Comparison of ENCODE assay signal across 23 cellular contexts in the genomic region with DNA sequence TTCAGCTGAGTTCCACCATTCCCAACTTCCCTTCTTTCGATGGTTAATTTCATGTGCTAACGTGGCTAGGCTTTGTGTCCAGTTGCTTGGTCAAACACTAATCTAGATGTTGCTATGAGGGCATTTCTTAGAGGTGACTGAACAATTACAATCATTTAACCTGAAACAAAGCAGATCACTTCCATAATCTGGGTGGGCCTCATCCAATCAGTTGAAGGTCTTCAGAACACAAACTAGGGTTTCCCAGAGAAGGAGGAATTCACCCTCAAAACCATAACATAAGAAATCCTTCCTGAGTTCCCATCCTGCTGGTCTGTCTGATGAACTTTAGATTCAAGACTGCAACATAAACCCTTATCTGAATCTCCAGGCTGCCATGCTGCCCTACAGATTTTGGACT.
A peak's percentile ranks its signal among the peaks of the same experiment; 100 is the strongest.
DNase-seq lines count a peak whose midpoint lies in the region; ATAC-seq, FAIRE-seq and TF ChIP-seq lines count a peak whose summit lies in the region.
"Had no signal": no experiment of that assay in that cellular context is flagged by ENCODE, and none has a peak within 500 bp of the region (broad histone marks: within the 10 kb centered on the region; RNA-seq: fewer than 3 reads in every experiment).

No MANE protein-coding gene starts in this region.

- no peak for TF ChIP-seq EP300 in K562 (IDR thresholded peaks at IDR 0.05; ENCODE audit: low read length)

- no peak for TF ChIP-seq CTCF in H9 (conservative IDR thresholded peaks at IDR 0.05)
- no peak for TF ChIP-seq CTCF in K562 (IDR thresholded peaks at IDR 0.05 in 2 of 3, conservative IDR thresholded peaks at IDR 0.05 in 1 of 3; ENCODE audit: insufficient read depth in 2 of 3, low read depth in 1 of 3, low read length in 3 of 3)

- H3K79me2 ChIP-seq in H9 (ENCODE audit: insufficient read depth, low read length) (no peaks in the 10 kb centered on the region), K562 (ENCODE audit: control insufficient read depth, insufficient read depth, low read length) (no peaks in the 10 kb centered on the region)

- no peaks in the 10 kb centered on the region for H3K27me3 Mint-ChIP-seq in H9 (ENCODE audit: low read depth)
- H3K27me3 Mint-ChIP-seq: B cell; CD4-positive, alpha-beta T cell had no signal

- H2BK5ac ChIP-seq in H9 (ENCODE audit: insufficient read length, low read length) = no peak overlapping the region

- no peak overlapping the region for H3K4me3 Mint-ChIP-seq in H9
- H3K4me3 Mint-ChIP-seq: B cell; CD4-positive, alpha-beta T cell; CD8-positive, alpha-beta T cell had no signal

- H3K9ac ChIP-seq in H9 (ENCODE audit: extremely low read depth, insufficient read length, low read length) = no peak overlapping the region
- no peak overlapping the region for H3K9ac ChIP-seq in K562 (ENCODE audit: insufficient read depth in 1 of 2, low read depth in 2 of 2, low read length in 2 of 2)
- H3K9ac ChIP-seq: BLaER1 treated with 17β-estradiol and CSF1 and Interleukin-3, amounts not matched to agents 10 nM and 100 nM had no signal

- intact Hi-C loops in K562 (cut with micrococcal nuclease) = no loop called here

- H3K27ac ChIP-seq in H9 (ENCODE audit: insufficient read length, low read depth, low read length) (no peak overlapping the region), K562 (ENCODE audit: extremely low read depth, low read depth, low read length) (no peak overlapping the region)
- H3K27ac ChIP-seq: 22Rv1; A549; BLaER1 treated with 17β-estradiol and CSF1 and Interleukin-3, amounts not matched to agents 10 nM and 100 nM; C4-2B had no signal

- H4K91ac ChIP-seq in H9 (ENCODE audit: insufficient read length, low read depth, low read length) = no peak overlapping the region

- no peak for TF ChIP-seq RAD21 in K562 (CRISPR knock-in tag; conservative IDR thresholded peaks at IDR 0.05 in 1 of 2, IDR thresholded peaks at IDR 0.05 in 1 of 2)

- H2BK120ac ChIP-seq in H9 (ENCODE audit: low read depth, low read length, poor library complexity, severe bottlenecking) = no peak overlapping the region

- H3K27me3 ChIP-seq in H9 (ENCODE audit: insufficient read depth, low read length) (no peaks in the 10 kb centered on the region), K562 (ENCODE audit: control insufficient read depth in 2 of 2, insufficient read depth in 2 of 2, low read length in 2 of 2) (no peaks in the 10 kb centered on the region)
- H3K27me3 ChIP-seq: BLaER1 treated with 17β-estradiol and CSF1 and Interleukin-3, amounts not matched to agents 10 nM and 100 nM had no signal

- H2AFZ ChIP-seq in H9 (ENCODE audit: low read length) (no peak overlapping the region), K562 (ENCODE audit: low read depth, low read length) (no peak overlapping the region)

- no peak overlapping the region for H3K23ac ChIP-seq in H9 (ENCODE audit: insufficient read length, low read depth, low read length)

- no peak overlapping the region for H3K4me3 ChIP-seq in K562
- H3K4me3 ChIP-seq: A549; BLaER1 treated with 17β-estradiol and CSF1 and Interleukin-3, amounts not matched to agents 10 nM and 100 nM; GM12878 had no signal

- no peak overlapping the region for H4K5ac ChIP-seq in H9 (ENCODE audit: insufficient read length, low read depth, low read length)

- peak overlapping the region; percentile 65; the same call in 1 of the 2 replicates for H2BK15ac ChIP-seq in H9 (ENCODE audit: low read depth, low read length)

- H3T11ph ChIP-seq in H9 (ENCODE audit: low read length) = no peak overlapping the region

- ATAC-seq in K562 = no peak
- ATAC-seq: A549; CD8-positive, alpha-beta T cell; GM12878 had no signal

- H3K9me3 Mint-ChIP-seq in H9 = no peaks in the 10 kb centered on the region

- H3K4ac ChIP-seq in H9 (ENCODE audit: low read depth, low read length) = no peak overlapping the region

- H2BK12ac ChIP-seq in H9 (ENCODE audit: insufficient read length, low read depth, low read length) = no peak overlapping the region

- FAIRE-seq in K562 (lab: Jason Lieb, UNC) (no peak), urothelium cell line (lab: Jason Lieb, UNC) (peak; percentile 20)
- FAIRE-seq: A549, GM12878, GM12892, GM18507 had no signal

- no peak overlapping the region for H2BK20ac ChIP-seq in H9 (ENCODE audit: low read depth, low read length, poor library complexity, severe bottlenecking)

- in situ Hi-C loops in K562 (cut with MboI) = no loop called here

- no peak for TF ChIP-seq POLR2A in K562 (conservative IDR thresholded peaks at IDR 0.05)

- no peak overlapping the region for H3K18ac ChIP-seq in H9 (ENCODE audit: insufficient read length, low read depth, low read length)

- no peaks in the 10 kb centered on the region for H3K36me3 ChIP-seq in K562 (ENCODE audit: control insufficient read depth, insufficient read depth, low read length)
- H3K36me3 ChIP-seq: BLaER1 treated with 17β-estradiol and CSF1 and Interleukin-3, amounts not matched to agents 10 nM and 100 nM had no signal

- DNase-seq in H9 = no peak
- DNase-seq in K562 (ENCODE audit: extremely low read depth in 1 of 4, low spot score in 3 of 4) = no peak
- no peak for DNase-seq in urothelium cell line (ENCODE audit: low spot score)
- DNase-seq in stimulated activated CD4-positive, alpha-beta T cell treated with anti-CD3 and anti-CD28 coated beads, Interleukin-1b, Interleukin-23, amount 100 ng/mL, for 48 hours = no peak
- DNase-seq in COR-L47 (lab: John Stamatoyannopoulos, UW) = no peak
- DNase-seq: AML-193; CD4-positive, alpha-beta T cell; CD8-positive, alpha-beta T cell; DMS 273 treated with DMSO at 0.1 percent for 48 hours; DMS153; DMS53; DMS79; DND-41; EL; GDM1 had no signal

- H3K79me1 ChIP-seq in H9 (ENCODE audit: insufficient read depth, low read depth, low read length, poor library complexity, severe bottlenecking) = no peaks in the 10 kb centered on the region

- no CpG with 5 or more reads among the region's 2 CpGs for WGBS in H9 (ENCODE audit: extremely low coverage, insufficient read length, low lambda C conversion rate)
- WGBS in K562 (ENCODE audit: insufficient coverage, low coverage, missing lambda C conversion rate) = 0% methylated on average over 2 of the region's 2 CpGs

- peaks cover 17 to 18% of the 10 kb centered on the region in 2 experiments for H3K4me1 Mint-ChIP-seq in H9
- H3K4me1 Mint-ChIP-seq: B cell had no signal

- POLR2A ChIA-PET in K562 (lab: Yijun Ruan, JAX) = no interaction called here

- H3K36me3 Mint-ChIP-seq in H9 (ENCODE audit: insufficient read depth in 1 of 3, low read depth in 3 of 3) = peaks cover 0 to 6% (median 0%) of the 10 kb centered on the region in 3 experiments; a peak in 1 of 7 replicates
- H3K36me3 Mint-ChIP-seq: CD8-positive, alpha-beta T cell had no signal

- no TSS peak for BruUV-seq in K562 (replicated peaks; lab: Mats Ljungman, UMichigan)

- no peaks in the 10 kb centered on the region for H3K23me2 ChIP-seq in H9 (ENCODE audit: insufficient read length, low read depth, low read length, poor library complexity, severe bottlenecking)

- H3K9me3 ChIP-seq in H9 (ENCODE audit: control insufficient read depth, low read depth, low read length) (no peaks in the 10 kb centered on the region), K562 (replicated peaks; ENCODE audit: control insufficient read depth, insufficient read depth, low read depth, low read length) (no peaks in the 10 kb centered on the region)
- H3K9me3 ChIP-seq: A549; BLaER1 treated with 17β-estradiol and CSF1 and Interleukin-3, amounts not matched to agents 10 nM and 100 nM had no signal

- no peak overlapping the region for H3K27ac Mint-ChIP-seq in H9
- H3K27ac Mint-ChIP-seq: B cell; CD4-positive, alpha-beta T cell; CD8-positive, alpha-beta T cell had no signal

- H4K8ac ChIP-seq in H9 (replicated peaks; ENCODE audit: insufficient read length, low read depth, low read length) = no peak overlapping the region

- no peak overlapping the region for H3K56ac ChIP-seq in H9 (ENCODE audit: insufficient read length, low read depth, low read length)

- no peak overlapping the region for H3K4me2 ChIP-seq in H9 (ENCODE audit: insufficient read depth, insufficient read length, low read length)
- no peak overlapping the region for H3K4me2 ChIP-seq in K562 (ENCODE audit: insufficient read depth, low read length)
- H3K4me2 ChIP-seq: A549; BLaER1 treated with 17β-estradiol and CSF1 and Interleukin-3, amounts not matched to agents 10 nM and 100 nM had no signal

- H2AK5ac ChIP-seq in H9 (ENCODE audit: insufficient read length, low read length) = no peak overlapping the region

- H4K20me1 ChIP-seq in H9 (ENCODE audit: control insufficient read depth, insufficient read depth, insufficient read length) (no peaks in the 10 kb centered on the region), K562 (replicated peaks; ENCODE audit: control insufficient read depth, insufficient read depth, low read length) (no peaks in the 10 kb centered on the region)
- H4K20me1 ChIP-seq: BLaER1 treated with 17β-estradiol and CSF1 and Interleukin-3, amounts not matched to agents 10 nM and 100 nM had no signal

- H3K4me1 ChIP-seq in H9 (ENCODE audit: insufficient read depth, low read length) (no peaks in the 10 kb centered on the region), K562 (replicated peaks in 1 of 2; ENCODE audit: control insufficient read depth in 2 of 2, insufficient read depth in 2 of 2, low read length in 2 of 2) (no peaks in the 10 kb centered on the region)
- H3K4me1 ChIP-seq: A549; BLaER1 treated with 17β-estradiol and CSF1 and Interleukin-3, amounts not matched to agents 10 nM and 100 nM had no signal

- CTCF ChIA-PET in K562 (lab: Yijun Ruan, JAX; ENCODE audit: low intra/inter-chr PET ratio) = no interaction called here

- no peak overlapping the region for H3K14ac ChIP-seq in H9 (ENCODE audit: insufficient read depth, low read length)

- H3K9me1 ChIP-seq in K562 (ENCODE audit: control insufficient read depth, insufficient read depth, low read length) = no peaks in the 10 kb centered on the region

TF ChIP-seq in K562, 482 proteins besides CTCF, POLR2A, EP300 and RAD21:
- TF ChIP-seq ZNF551 (CRISPR knock-in tag; IDR thresholded peaks at IDR 0.05) = no peak
- peak; percentile 81 for TF ChIP-seq ZNF134 (CRISPR knock-in tag; conservative IDR thresholded peaks at IDR 0.05)
- TF ChIP-seq, protein P1, sequence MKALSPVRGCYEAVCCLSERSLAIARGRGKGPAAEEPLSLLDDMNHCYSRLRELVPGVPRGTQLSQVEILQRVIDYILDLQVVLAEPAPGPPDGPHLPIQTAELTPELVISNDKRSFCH (CRISPR knock-in tag; IDR thresholded peaks at IDR 0.05) = no peak
- TF ChIP-seq, protein P1 (tag; IDR thresholded peaks at IDR 0.05) = no peak
- TF ChIP-seq ZNF75A (CRISPR knock-in tag; IDR thresholded peaks at IDR 0.05) = no peak
